1 cellular context compared by ENCODE assay signal in the genomic region with DNA sequence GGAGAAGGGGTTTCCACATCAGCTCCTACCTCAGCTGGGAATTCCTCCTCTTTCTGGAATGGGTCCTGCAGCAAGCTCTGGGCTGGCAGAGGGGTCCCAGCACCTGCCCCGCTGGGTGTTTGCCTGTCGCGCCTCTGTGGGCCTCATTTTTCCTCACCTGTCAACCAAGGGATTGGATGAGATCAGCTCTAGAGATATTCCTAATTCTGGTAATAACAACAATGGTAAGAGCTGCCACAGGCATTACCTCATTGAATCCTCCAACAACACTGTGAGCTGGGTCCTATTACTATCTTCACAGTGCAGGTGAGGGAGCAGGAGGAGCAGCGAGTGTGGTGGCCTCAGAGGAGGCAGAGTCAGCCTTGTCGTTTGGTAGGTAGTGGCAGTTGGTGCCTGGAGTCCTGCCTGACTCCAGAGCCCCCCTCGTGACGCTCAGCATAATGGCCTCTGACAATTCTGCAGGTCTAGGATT.
TF ChIP-seq lines count a peak whose summit lies in the region.

No MANE protein-coding gene starts in this region.

TF ChIP-seq in H1, 55 proteins besides CTCF, POLR2A, EP300 and RAD21:
- TF ChIP-seq POU5F1 (IDR thresholded peaks at IDR 0.05; ENCODE audit: low read depth, low read length) (no peak), YY1 (IDR thresholded peaks at IDR 0.05; ENCODE audit: low read depth, low read length) (no peak), KDM4A (IDR thresholded peaks at IDR 0.05; ENCODE audit: low read depth, low read length, severe bottlenecking) (no peak), TAF1 (IDR thresholded peaks at IDR 0.05; ENCODE audit: low read depth, low read length) (no peak), CHD1 (IDR thresholded peaks at IDR 0.05; ENCODE audit: low read depth, low read length) (no peak)
